Comparison of ENCODE assay signal across 10 cellular contexts in genomic region chrY:20575531-20576088, GRCh38. TPM values are rescaled to one million over a fixed set of nuclear protein-coding genes. Genes with fewer than 3 reads are reported as not detected.
DNase-seq lines count a peak whose midpoint lies in the region; ATAC-seq and TF ChIP-seq lines count a peak whose summit lies in the region.
"Had no signal": no experiment of that assay in that cellular context is flagged by ENCODE, and none has a peak within 500 bp of the region (broad histone marks: within the 10 kb centered on the region; RNA-seq: fewer than 3 reads in every experiment).

Gene EIF1AY (plus strand): TSS chrY:20575776. CDS start chrY:20575872, 96 bp downstream.

- ATAC-seq in GM18498 (IDR thresholded peaks at IDR 0.05; ENCODE audit: unreplicated experiment) = peak; percentile 98
- no peak for ATAC-seq in gastroesophageal sphincter

- no peaks in the 10 kb centered on the region for H3K27me3 ChIP-seq in gastroesophageal sphincter
- H3K27me3 ChIP-seq: right lobe of liver had no signal

- H3K4me1 Mint-ChIP-seq in activated CD4-positive, alpha-beta T cell treated with anti-CD3 and anti-CD28 coated beads, Interleukin-2, amount 10 ng/mL, durations not matched to agents 7 days and 5 days = peaks cover 22% of the 10 kb centered on the region

- H3K36me3 ChIP-seq in gastroesophageal sphincter = no peaks in the 10 kb centered on the region
- H3K36me3 ChIP-seq: right lobe of liver had no signal

- H3K4me3 ChIP-seq in gastroesophageal sphincter = peak within 1 kb of the TSS; percentile 66 to 75
- H3K4me3 ChIP-seq: right lobe of liver had no signal

- peaks cover 8% of the 10 kb centered on the region for H3K9me3 Mint-ChIP-seq in activated CD4-positive, alpha-beta T cell treated with anti-CD3 and anti-CD28 coated beads, Interleukin-2, amount 10 ng/mL, durations not matched to agents 7 days and 5 days

- TF ChIP-seq POLR2A in gastroesophageal sphincter (IDR thresholded peaks at IDR 0.05) = peak in 1 of 2 donors; percentile 73

- POLR2A ChIA-PET in activated CD4-positive, alpha-beta T cell treated with anti-CD3 and anti-CD28 coated beads, Interleukin-2, amount 10 ng/mL, durations not matched to agents 7 days and 5 days (lab: Charles Lee) = interaction anchor here (0.6 kb wide), 1 partner anchor 683 kb away, joined by 3 read pairs; no protein-coding TSS in a partner anchor

- H3K27ac Mint-ChIP-seq in activated CD4-positive, alpha-beta T cell treated with anti-CD3 and anti-CD28 coated beads, Interleukin-2, amount 10 ng/mL, durations not matched to agents 7 days and 5 days = peak within 1 kb of the TSS; percentile 99

- 0% methylated on average over 1 of the region's 29 CpGs; no CpG with 5 or more reads in 1 of the 2 donors for WGBS in gastroesophageal sphincter (ENCODE audit: low coverage in 1 of 2), 2 donors

- peak within 1 kb of the TSS in 2 of 4 donors; percentile 91 to 98 for H3K27ac ChIP-seq in gastroesophageal sphincter
- H3K27ac ChIP-seq: KMS-11, right lobe of liver had no signal

- CTCF ChIA-PET in activated CD4-positive, alpha-beta T cell treated with anti-CD3 and anti-CD28 coated beads, Interleukin-2, amount 10 ng/mL, durations not matched to agents 7 days and 5 days (lab: Charles Lee) = no interaction called here

- peak within 1 kb of the TSS; percentile 89 for H3K4me3 Mint-ChIP-seq in activated CD4-positive, alpha-beta T cell treated with anti-CD3 and anti-CD28 coated beads, Interleukin-2, amount 10 ng/mL, durations not matched to agents 7 days and 5 days

- H3K9me3 ChIP-seq in gastroesophageal sphincter = no peaks in the 10 kb centered on the region
- H3K9me3 ChIP-seq: right lobe of liver had no signal

- TF ChIP-seq CTCF in gastroesophageal sphincter (IDR thresholded peaks at IDR 0.05) = no peak

- peaks cover 0 to 38% (median 0%) of the 10 kb centered on the region in 3 donors for H3K4me1 ChIP-seq in gastroesophageal sphincter
- H3K4me1 ChIP-seq: right lobe of liver had no signal

- TF ChIP-seq EP300 in gastroesophageal sphincter (IDR thresholded peaks at IDR 0.05) = no peak

- H3K36me3 Mint-ChIP-seq in activated CD4-positive, alpha-beta T cell treated with anti-CD3 and anti-CD28 coated beads, Interleukin-2, amount 10 ng/mL, durations not matched to agents 7 days and 5 days (ENCODE audit: low read depth) = peaks cover 18% of the 10 kb centered on the region

- no peaks in the 10 kb centered on the region for H3K27me3 Mint-ChIP-seq in activated CD4-positive, alpha-beta T cell treated with anti-CD3 and anti-CD28 coated beads, Interleukin-2, amount 10 ng/mL, durations not matched to agents 7 days and 5 days

- DNase-seq in HT1080 (ENCODE audit: low read depth) = peak; percentile 93
- DNase-seq in activated CD4-positive, alpha-beta T cell treated with anti-CD3 and anti-CD28 coated beads, Interleukin-2, amount 10 ng/mL, durations not matched to agents 7 days and 5 days = peak; percentile 92
- peak; percentile 74 to 75 for DNase-seq in stimulated activated CD4-positive, alpha-beta T cell treated with anti-CD3 and anti-CD28 coated beads, Interleukin-12 subunit alpha, Interleukin-12 subunit beta, amount 100 ng/mL, for 24 hours (ENCODE audit: low read depth in 2 of 2)
- DNase-seq in NCI-H187 (lab: John Stamatoyannopoulos, UW) = no peak
- no peak for DNase-seq in ureter (ENCODE audit: low spot score)
- DNase-seq in AG08396 (ENCODE audit: low spot score) = no peak

RNA-seq across cellular contexts. Expression of gene EIF1AY, which starts in this region (rescaled TPM):
- 21.6 and 31.4 TPM in 2 replicates for total RNA-seq in HT1080 (2014; rRNA removed; shearing (Covaris generic))
- polyA plus RNA-seq in HT1080 (2015; cell fraction: cytosol; rRNA removed) = 30.7 and 32.7 TPM in 2 replicates
- 19.5 and 21.2 TPM in 2 replicates for polyA plus RNA-seq in HT1080 (2015; cell fraction: nucleus; rRNA removed)
- total RNA-seq in activated CD4-positive, alpha-beta T cell treated with anti-CD3 and anti-CD28 coated beads, Interleukin-2, amount 10 ng/mL, durations not matched to agents 7 days and 5 days = 10 to 100 TPM; 68.8 to 71.4 TPM
- 10 to 100 TPM in 2 of 4 donors, not detected in 2; 27.3 to 47.0 TPM for total RNA-seq in gastroesophageal sphincter
- not detected for total RNA-seq in ureter

Comparison
In these comparisons a context has a peak if more than half of its experiments do, and no peak if none do; other contexts are left out.
1. DNase-seq: peak in HT1080 (single experiment), activated CD4-positive, alpha-beta T cell treated with anti-CD3 and anti-CD28 coated beads, Interleukin-2, amount 10 ng/mL, durations not matched to agents 7 days and 5 days (single experiment) and stimulated activated CD4-positive, alpha-beta T cell treated with anti-CD3 and anti-CD28 coated beads, Interleukin-12 subunit alpha, Interleukin-12 subunit beta, amount 100 ng/mL, for 24 hours (2 of 2); none in NCI-H187 (0 of 2), ureter (single experiment) and AG08396 (single experiment).